Comparison of ENCODE assay signal across 22 cellular contexts in the genomic region with DNA sequence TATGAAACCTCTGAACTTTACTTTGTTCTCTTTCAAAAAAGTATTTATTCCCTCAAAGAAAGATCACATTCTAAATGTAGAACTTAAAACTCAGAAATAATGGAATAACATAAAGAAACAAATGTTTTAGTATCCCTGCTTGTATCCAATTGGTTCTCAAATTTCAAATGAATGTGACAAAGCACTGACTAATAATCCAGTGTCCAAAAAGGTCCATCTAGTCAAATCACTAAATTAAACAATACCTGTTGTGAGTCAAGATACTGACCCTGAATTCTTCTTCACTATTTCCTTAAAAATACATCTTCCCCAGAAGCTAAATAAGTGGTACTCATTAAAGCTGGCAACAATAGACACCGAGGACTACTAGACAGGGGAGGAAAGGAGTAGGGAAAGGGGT.
"Had no signal": no experiment of that assay in that cellular context is flagged by ENCODE, and none has a peak within 500 bp of the region (broad histone marks: within the 10 kb centered on the region; RNA-seq: fewer than 3 reads in every experiment).

No MANE protein-coding gene starts in this region.

- H3K36me3 ChIP-seq: right lobe of liver had no signal

- H3K9me3 Mint-ChIP-seq: dendritic cell treated with granulocyte-macrophage colony-stimulating factor and Interleukin-4, amounts not matched to agents 40 ng/mL and 50 ng/mL, for 4 days; effector memory CD8-positive, alpha-beta T cell; naive B cell; stimulated activated naive B cell treated with anti-CD40 and anti-IgM and Interleukin-4, amounts not matched to agents 10 μg/mL and 1 μg/mL and 100 μg/mL, for 72 hours; stimulated activated naive CD8-positive, alpha-beta T cell treated with anti-CD3 and anti-CD28 coated beads, Interleukin-15, amount 100 ng/mL, for 72 hours had no signal

- H2AFZ ChIP-seq: hepatocyte had no signal

- H3K9me3 ChIP-seq: esophagus squamous epithelium, psoas muscle, right lobe of liver, testis, tibial nerve had no signal

- H3K4me1 Mint-ChIP-seq: nephron had no signal

- H3K27ac Mint-ChIP-seq: dendritic cell treated with granulocyte-macrophage colony-stimulating factor and Interleukin-4, amounts not matched to agents 40 ng/mL and 50 ng/mL, for 4 days; effector memory CD8-positive, alpha-beta T cell; naive B cell; nephron; stimulated activated naive B cell treated with anti-CD40 and anti-IgM and Interleukin-4, amounts not matched to agents 10 μg/mL and 1 μg/mL and 100 μg/mL, for 72 hours; stimulated activated naive CD8-positive, alpha-beta T cell treated with anti-CD3 and anti-CD28 coated beads, Interleukin-15, amount 100 ng/mL, for 72 hours had no signal

- H3K4me3 Mint-ChIP-seq: dendritic cell treated with granulocyte-macrophage colony-stimulating factor and Interleukin-4, amounts not matched to agents 40 ng/mL and 50 ng/mL, for 4 days; effector memory CD8-positive, alpha-beta T cell; naive B cell; nephron; stimulated activated naive B cell treated with anti-CD40 and anti-IgM and Interleukin-4, amounts not matched to agents 10 μg/mL and 1 μg/mL and 100 μg/mL, for 72 hours; stimulated activated naive CD8-positive, alpha-beta T cell treated with anti-CD3 and anti-CD28 coated beads, Interleukin-15, amount 100 ng/mL, for 72 hours had no signal

- H3K27ac ChIP-seq: esophagus squamous epithelium, hepatocyte, psoas muscle, right lobe of liver, testis, tibial nerve had no signal

- H3K4me3 ChIP-seq: esophagus squamous epithelium, hepatocyte, lung, psoas muscle, right lobe of liver, testis, tibial nerve had no signal

- H3K4me2 ChIP-seq: hepatocyte had no signal

- H3K27me3 Mint-ChIP-seq: dendritic cell treated with granulocyte-macrophage colony-stimulating factor and Interleukin-4, amounts not matched to agents 40 ng/mL and 50 ng/mL, for 4 days; effector memory CD8-positive, alpha-beta T cell; naive B cell; stimulated activated naive B cell treated with anti-CD40 and anti-IgM and Interleukin-4, amounts not matched to agents 10 μg/mL and 1 μg/mL and 100 μg/mL, for 72 hours; stimulated activated naive CD8-positive, alpha-beta T cell treated with anti-CD3 and anti-CD28 coated beads, Interleukin-15, amount 100 ng/mL, for 72 hours had no signal

- H3K79me2 ChIP-seq: hepatocyte had no signal

- H3K4me1 ChIP-seq: psoas muscle, right lobe of liver, testis had no signal

- H3K27me3 ChIP-seq: esophagus squamous epithelium, foreskin keratinocyte, hepatocyte, right lobe of liver, testis, tibial nerve had no signal

- ATAC-seq: effector memory CD8-positive, alpha-beta T cell; foreskin keratinocyte; left cardiac atrium; left ventricle myocardium superior; psoas muscle; right lobe of liver; stimulated activated naive B cell treated with anti-CD40 and anti-IgM and Interleukin-4, amounts not matched to agents 10 μg/mL and 1 μg/mL and 100 μg/mL, for 72 hours; stimulated activated naive CD8-positive, alpha-beta T cell treated with anti-CD3 and anti-CD28 coated beads, Interleukin-15, amount 100 ng/mL, for 72 hours had no signal

- DNase-seq: effector memory CD8-positive, alpha-beta T cell; esophagus squamous epithelium; foreskin keratinocyte; kidney; left cardiac atrium; left ventricle myocardium superior; mesendoderm; naive B cell; occipital lobe; psoas muscle; retina; right lobe of liver; stimulated activated CD4-positive, alpha-beta T cell treated with anti-CD3 and anti-CD28 coated beads, Interleukin-2, amount 100 ng/mL, for 24 hours; stimulated activated CD4-positive, alpha-beta T cell treated with anti-CD3 and anti-CD28 coated beads, Interleukin-4, amount 100 ng/mL, for 4 hours; stimulated activated naive B cell treated with anti-CD40 and anti-IgM and Interleukin-4, amounts not matched to agents 10 μg/mL and 1 μg/mL and 100 μg/mL, for 72 hours; stimulated activated naive CD8-positive, alpha-beta T cell treated with anti-CD3 and anti-CD28 coated beads, Interleukin-15, amount 100 ng/mL, for 72 hours; testis had no signal
